In the genomic region with DNA sequence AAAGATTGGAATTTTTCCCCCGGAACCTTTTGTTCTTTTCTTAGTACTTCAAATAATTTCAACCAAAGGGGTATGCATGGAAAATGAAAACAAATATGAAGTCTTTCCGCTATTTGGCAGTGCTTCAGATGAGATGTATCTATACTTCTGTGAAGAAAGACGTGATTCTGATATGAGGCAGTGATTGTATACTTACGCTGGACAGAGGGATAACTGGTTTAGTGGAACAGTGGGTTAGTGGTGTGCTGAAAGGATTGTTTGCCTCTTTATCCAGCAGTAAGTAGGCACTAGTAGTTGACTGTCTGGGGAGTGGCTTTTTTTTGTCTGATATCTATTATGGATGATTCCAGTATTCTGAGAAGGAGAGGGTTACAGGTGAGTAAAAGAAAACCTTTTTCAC, we compare ENCODE assay signal across 12 cellular contexts.
A peak's percentile ranks its signal among the peaks of the same experiment; 100 is the strongest.
DNase-seq lines count a peak whose midpoint lies in the region; ATAC-seq and TF ChIP-seq lines count a peak whose summit lies in the region.
"Had no signal": no experiment of that assay in that cellular context is flagged by ENCODE, and none has a peak within 500 bp of the region (broad histone marks: within the 10 kb centered on the region; RNA-seq: fewer than 3 reads in every experiment).

No MANE protein-coding gene starts in this region.

- no peak for DNase-seq in breast epithelium (ENCODE audit: low spot score in 2 of 2)
- DNase-seq in MCF 10A (ENCODE audit: unreplicated experiment), result no peak
- no peak for DNase-seq in hepatocyte (ENCODE audit: low spot score)
- DNase-seq in tibial nerve (ENCODE audit: low spot score in 2 of 2), result no peak
- no peak for DNase-seq in caudate nucleus (lab: John Stamatoyannopoulos, UW)
- DNase-seq: activated CD4-positive, CD25-positive, alpha-beta regulatory T cell; activated gamma-delta T cell treated with Interleukin-2 at 50 U/mL for 16 hours; effector memory CD4-positive, alpha-beta T cell had no signal

- intact Hi-C loops in breast epithelium (cut with DNase I; ENCODE audit: low total_unique reads), result no loop called here
- intact Hi-C loops in MCF 10A (cut with micrococcal nuclease), result no loop called here

- no peaks in the 10 kb centered on the region for H3K27me3 ChIP-seq in breast epithelium
- H3K27me3 ChIP-seq in hepatocyte, result no peaks in the 10 kb centered on the region
- H3K27me3 ChIP-seq in tibial nerve, result no peaks in the 10 kb centered on the region

- no peak for TF ChIP-seq EP300 in tibial nerve (IDR thresholded peaks at IDR 0.05)

- H3K36me3 ChIP-seq in breast epithelium, result no peaks in the 10 kb centered on the region
- H3K36me3 ChIP-seq in hepatocyte (replicated peaks; ENCODE audit: insufficient read depth, low read depth), result no peaks in the 10 kb centered on the region
- no peaks in the 10 kb centered on the region for H3K36me3 ChIP-seq in tibial nerve

- ATAC-seq in HG03045 (IDR thresholded peaks at IDR 0.05; ENCODE audit: unreplicated experiment) (no peak), GM19035 (IDR thresholded peaks at IDR 0.05; ENCODE audit: unreplicated experiment) (no peak)

- no peak for TF ChIP-seq CTCF in breast epithelium (IDR thresholded peaks at IDR 0.05)
- TF ChIP-seq CTCF in MCF 10A (IDR thresholded peaks at IDR 0.05; ENCODE audit: unreplicated experiment), result no peak
- TF ChIP-seq CTCF in WI38 (IDR thresholded peaks at IDR 0.05; ENCODE audit: low read depth, low read length), result no peak
- TF ChIP-seq CTCF in hepatocyte (IDR thresholded peaks at IDR 0.05; ENCODE audit: poor library complexity), result no peak
- no peak for TF ChIP-seq CTCF in tibial nerve (IDR thresholded peaks at IDR 0.05)

- CTCF ChIA-PET in MCF 10A (lab: Yijun Ruan, JAX), result no interaction called here

- H3K4me1 ChIP-seq in breast epithelium (no peaks in the 10 kb centered on the region), hepatocyte (ENCODE audit: insufficient read depth) (peaks cover 9% of the 10 kb centered on the region), tibial nerve (peaks cover 0 to 25% (median 2%) of the 10 kb centered on the region in 4 donors)

- H3K27ac Mint-ChIP-seq in MCF 10A (ENCODE audit: low read depth, unreplicated experiment), result no peak overlapping the region
- H3K27ac Mint-ChIP-seq: CD14-positive monocyte had no signal

- peaks cover 4% of the 10 kb centered on the region for H4K20me1 ChIP-seq in hepatocyte (ENCODE audit: insufficient read depth, poor library complexity, severe bottlenecking)

- H3K9me2 ChIP-seq in hepatocyte (replicated peaks; ENCODE audit: insufficient read depth), result no peaks in the 10 kb centered on the region

- H3K27ac ChIP-seq in breast epithelium (no peak overlapping the region), hepatocyte (peak overlapping the region; percentile 35), tibial nerve (peak overlapping the region in 2 of 4 donors; percentile 42 to 62), caudate nucleus (ENCODE audit: low read depth, low read length) (no peak overlapping the region)

- peak overlapping the region; percentile 68 for H3K4me2 ChIP-seq in hepatocyte

- H3K4me1 Mint-ChIP-seq in MCF 10A (ENCODE audit: insufficient read depth, unreplicated experiment), result peaks cover 15% of the 10 kb centered on the region

- H3K4me3 ChIP-seq in breast epithelium (peak overlapping the region; percentile 24 to 59 (median 41)), WI38 (ENCODE audit: low read depth, low read length) (peak overlapping the region; percentile 57), hepatocyte (no peak overlapping the region), tibial nerve (peak overlapping the region; percentile 4 to 39 (median 20))

- TF ChIP-seq POLR2A in breast epithelium (IDR thresholded peaks at IDR 0.05) (no peak), tibial nerve (IDR thresholded peaks at IDR 0.05) (no peak)

- H3K79me2 ChIP-seq in hepatocyte, result peaks cover 46% of the 10 kb centered on the region

- no peaks in the 10 kb centered on the region for H3K9me3 Mint-ChIP-seq in MCF 10A (ENCODE audit: unreplicated experiment)

- WGBS in hepatocyte (ENCODE audit: low lambda C conversion rate, missing lambda C conversion rate), result 66% methylated on average over 4 of the region's 4 CpGs
- 30 to 33% methylated on average over 4 of the region's 4 CpGs for WGBS in tibial nerve, 2 donors

- no peaks in the 10 kb centered on the region for H3K36me3 Mint-ChIP-seq in MCF 10A (ENCODE audit: insufficient read depth, unreplicated experiment)

- no peaks in the 10 kb centered on the region for H3K27me3 Mint-ChIP-seq in MCF 10A (ENCODE audit: insufficient read depth, unreplicated experiment)

- no TSS peak for BruUV-seq in MCF 10A (replicated peaks; lab: Mats Ljungman, UMichigan)

- H2AFZ ChIP-seq in hepatocyte, result peak overlapping the region; percentile 36

- H3K4me3 Mint-ChIP-seq in MCF 10A (ENCODE audit: unreplicated experiment), result no peak overlapping the region
- H3K4me3 Mint-ChIP-seq: CD14-positive monocyte had no signal

- POLR2A ChIA-PET in MCF 10A (lab: Yijun Ruan, JAX), result no interaction called here

- no peaks in the 10 kb centered on the region for H3K9me3 ChIP-seq in breast epithelium
- no peaks in the 10 kb centered on the region for H3K9me3 ChIP-seq in hepatocyte (ENCODE audit: low read depth)
- no peaks in the 10 kb centered on the region for H3K9me3 ChIP-seq in tibial nerve
